1 cellular context compared by ENCODE assay signal in genomic region chr12:57078519-57079404, GRCh38.
TF ChIP-seq lines count a peak whose summit lies in the region.

Gene NEMP1, minus strand, starts transcription at chr12:57078791. Its CDS starts 46 bp downstream, at chr12:57078745.

TF ChIP-seq in K562, 482 proteins besides CTCF, POLR2A, EP300 and RAD21 (continued from another document and continues in another):
- TF ChIP-seq ZNF518B (CRISPR knock-in tag; IDR thresholded peaks at IDR 0.05) (no peak), BHLHE40 (IDR thresholded peaks at IDR 0.05; ENCODE audit: low read length) (peak; percentile 100), SRSF9 (IDR thresholded peaks at IDR 0.05; ENCODE audit: borderline replicate concordance, low read depth, low read length) (no peak), E2F8 (IDR thresholded peaks at IDR 0.05; ENCODE audit: low read depth, partially characterized antibody) (peak; percentile 95), ZFP36 (IDR thresholded peaks at IDR 0.05; ENCODE audit: low read depth, low read length, partially characterized antibody) (no peak), SP2 (IDR thresholded peaks at IDR 0.05; ENCODE audit: extremely low read depth, low read depth, low read length, poor library complexity, severe bottlenecking) (peak; percentile 88), ZNF431 (CRISPR knock-in tag; IDR thresholded peaks at IDR 0.05) (no peak), KLF6 (CRISPR knock-in tag; IDR thresholded peaks at IDR 0.05; ENCODE audit: borderline replicate concordance) (0 out of 2 replicates have a peak, but pooled peaks have one; percentile 32), E2F1 (CRISPR knock-in tag; IDR thresholded peaks at IDR 0.05) (peak; percentile 93), ZNF512 (tag; IDR thresholded peaks at IDR 0.05) (no peak), GABPA (tag; conservative IDR thresholded peaks at IDR 0.05; ENCODE audit: low read depth) (peak; percentile 97), MBD2 (IDR thresholded peaks at IDR 0.05; ENCODE audit: borderline replicate concordance, low read depth) (peak; percentile 93), KHSRP (IDR thresholded peaks at IDR 0.05) (no peak), NR1H2 (CRISPR knock-in tag; IDR thresholded peaks at IDR 0.05) (no peak), FOXK2 (conservative IDR thresholded peaks at IDR 0.05 in 1 of 2, IDR thresholded peaks at IDR 0.05 in 1 of 2; ENCODE audit: low read depth in 2 of 2) (peak; percentile 98 to 99), STAT5A (IDR thresholded peaks at IDR 0.05; ENCODE audit: borderline replicate concordance, low read length) (no peak), ZBTB49 (CRISPR knock-in tag; IDR thresholded peaks at IDR 0.05; ENCODE audit: borderline replicate concordance) (no peak), MTA3 (IDR thresholded peaks at IDR 0.05; ENCODE audit: borderline replicate concordance) (peak; percentile 71; the same call in 1 of the 2 replicates), ARID3A (IDR thresholded peaks at IDR 0.05; ENCODE audit: borderline replicate concordance, low read depth, low read length) (peak; percentile 66), TOE1 (IDR thresholded peaks at IDR 0.05; ENCODE audit: borderline replicate concordance) (peak; percentile 50; the same call in 1 of the 2 replicates), TOE1 (CRISPR knock-in tag; IDR thresholded peaks at IDR 0.05; ENCODE audit: borderline replicate concordance, low read depth) (no peak), TCF3 (CRISPR knock-in tag; IDR thresholded peaks at IDR 0.05) (no peak), DNMT1 (IDR thresholded peaks at IDR 0.05) (no peak), CBX8 (IDR thresholded peaks at IDR 0.05; ENCODE audit: borderline replicate concordance, extremely low read depth, low read depth, low read length, poor library complexity, severe bottlenecking) (no peak), SNAPC5 (CRISPR knock-in tag; IDR thresholded peaks at IDR 0.05) (no peak), SRSF1 (IDR thresholded peaks at IDR 0.05; ENCODE audit: low read depth, low read length) (no peak), CREB1 (IDR thresholded peaks at IDR 0.05) (peak; percentile 63), CREB1 (CRISPR knock-in tag; IDR thresholded peaks at IDR 0.05) (peak; percentile 68; the same call in 1 of the 2 replicates), THRA (IDR thresholded peaks at IDR 0.05) (no peak), ZNF766 (CRISPR knock-in tag; conservative IDR thresholded peaks at IDR 0.05) (no peak), USF1 (CRISPR knock-in tag; IDR thresholded peaks at IDR 0.05) (peak; percentile 97), DIDO1 (tag; IDR thresholded peaks at IDR 0.05; ENCODE audit: low read depth) (0 out of 2 replicates have a peak, but pooled peaks have one; percentile 49), CREM (IDR thresholded peaks at IDR 0.05; ENCODE audit: low read depth) (peak; percentile 57; the same call in 1 of the 2 replicates), GTF2E2 (tag; IDR thresholded peaks at IDR 0.05) (peak; percentile 74; the same call in 1 of the 2 replicates), ZNF217 (CRISPR knock-in tag; IDR thresholded peaks at IDR 0.05) (no peak), ATF7 (IDR thresholded peaks at IDR 0.05) (peak; percentile 85), SIN3A (IDR thresholded peaks at IDR 0.05; ENCODE audit: borderline replicate concordance in 2 of 2, control insufficient read depth in 1 of 2, low read depth in 2 of 2, low read length in 2 of 2) (peak in 1 of 2 experiments; percentile 43; a peak in 1 of 4 replicates), RHOXF2B (CRISPR knock-in tag; conservative IDR thresholded peaks at IDR 0.05) (no peak), ZNF408 (CRISPR knock-in tag; IDR thresholded peaks at IDR 0.05; ENCODE audit: low read depth) (0 out of 2 replicates have a peak, but pooled peaks have one; percentile 47), ZNF232 (CRISPR knock-in tag; IDR thresholded peaks at IDR 0.05) (no peak), ASH1L (IDR thresholded peaks at IDR 0.05; ENCODE audit: borderline replicate concordance, low read depth, partially characterized antibody) (peak; percentile 94), ZNF592 (IDR thresholded peaks at IDR 0.05) (no peak), MYNN (IDR thresholded peaks at IDR 0.05) (no peak), MYNN (CRISPR knock-in tag; IDR thresholded peaks at IDR 0.05) (no peak)
